In genomic region chr22:19641254-19641982, GRCh38 we compare ENCODE assay signal across 10 cellular contexts.
DNase-seq lines count a peak whose midpoint lies in the region; ATAC-seq and TF ChIP-seq lines count a peak whose summit lies in the region.
"Had no signal": no experiment of that assay in that cellular context is flagged by ENCODE, and none has a peak within 500 bp of the region (broad histone marks: within the 10 kb centered on the region; RNA-seq: fewer than 3 reads in every experiment).

No MANE protein-coding gene starts in this region.

- peak overlapping the region in 1 of 3 experiments; percentile 28 for H3K4me3 Mint-ChIP-seq in nephron

- DNase-seq in DMS53 treated with DMSO at 0.1 percent for 48 hours (lab: John Stamatoyannopoulos, UW; ENCODE audit: unreplicated experiment) (peak; percentile 9), NCI-H2029 (lab: John Stamatoyannopoulos, UW) (peak; percentile 29), erythroblast (lab: John Stamatoyannopoulos, UW) (peak; percentile 18 to 33), NCI-H2196 treated with DMSO at 0.1 percent for 48 hours (lab: John Stamatoyannopoulos, UW; ENCODE audit: unreplicated experiment) (no peak), NCI-H446 treated with DMSO at 0.1 percent for 48 hours (lab: John Stamatoyannopoulos, UW) (no peak)
- DNase-seq: NCI-H1694 had no signal

- H3K9me3 Mint-ChIP-seq in nephron: peaks cover under 1% of the 10 kb centered on the region

- peak; percentile 42 to 59 (median 45) for TF ChIP-seq CTCF in nephron (IDR thresholded peaks at IDR 0.05; ENCODE audit: unreplicated experiment in 3 of 3)

- TF ChIP-seq POLR2A in erythroblast (IDR thresholded peaks at IDR 0.05; ENCODE audit: low read length): no peak

- H3K27ac Mint-ChIP-seq in nephron: no peak overlapping the region
- H3K27ac Mint-ChIP-seq: brain had no signal

- no peaks in the 10 kb centered on the region for H3K4me1 Mint-ChIP-seq in nephron
- H3K4me1 Mint-ChIP-seq: brain had no signal

- H3K27me3 Mint-ChIP-seq in nephron (ENCODE audit: low read depth): peaks cover 20% of the 10 kb centered on the region

- H3K36me3 Mint-ChIP-seq in nephron (ENCODE audit: low read depth): no peaks in the 10 kb centered on the region
- H3K36me3 Mint-ChIP-seq: brain had no signal

- ATAC-seq in HG03175 (IDR thresholded peaks at IDR 0.05; ENCODE audit: unreplicated experiment): no peak
- ATAC-seq in GM21786 (IDR thresholded peaks at IDR 0.05; ENCODE audit: unreplicated experiment): no peak

Comparison
In these comparisons a context has a peak if more than half of its experiments do, and no peak if none do; other contexts are left out.
1. DNase-seq: peak in DMS53 treated with DMSO at 0.1 percent for 48 hours (single experiment), NCI-H2029 (single experiment) and erythroblast (2 of 2); none in NCI-H2196 treated with DMSO at 0.1 percent for 48 hours (single experiment) and NCI-H446 treated with DMSO at 0.1 percent for 48 hours (single experiment).